9 cellular contexts compared by ENCODE assay signal in genomic region chr11:65522640-65523322, GRCh38. TPM values are rescaled to one million over a fixed set of nuclear protein-coding genes. Genes with fewer than 3 reads are reported as not detected.
DNase-seq lines count a peak whose midpoint lies in the region; ATAC-seq and TF ChIP-seq lines count a peak whose summit lies in the region.
"Had no signal": no experiment of that assay in that cellular context is flagged by ENCODE, and none has a peak within 500 bp of the region (broad histone marks: within the 10 kb centered on the region; RNA-seq: fewer than 3 reads in every experiment).

No MANE protein-coding gene starts in this region.

- intact Hi-C loops in Calu3 (cut with micrococcal nuclease; ENCODE audit: unreplicated experiment): no loop called here

- H3K4me2 ChIP-seq in BLaER1 treated with 17β-estradiol and CSF1 and Interleukin-3, amounts not matched to agents 10 nM and 100 nM: peak overlapping the region; percentile 80 to 100 (median 94)
- no peak overlapping the region for H3K4me2 ChIP-seq in SK-N-SH
- H3K4me2 ChIP-seq: GM23338 had no signal

- peaks cover 13 to 19% (median 17%) of the 10 kb centered on the region in 11 experiments for H3K36me3 ChIP-seq in BLaER1 treated with 17β-estradiol and CSF1 and Interleukin-3, amounts not matched to agents 10 nM and 100 nM
- peaks cover 10% of the 10 kb centered on the region in 2 experiments for H3K36me3 ChIP-seq in SK-N-SH (replicated peaks in 1 of 2; ENCODE audit: control insufficient read depth in 1 of 2, insufficient read depth in 2 of 2, low read length in 1 of 2)
- H3K36me3 ChIP-seq in tibial nerve: peaks cover 0 to 14% (median 0%) of the 10 kb centered on the region in 3 donors

- peak overlapping the region; percentile 89 for H3K4me3 Mint-ChIP-seq in activated T-helper 17 cell treated with anti-CD3 and anti-CD28 coated beads, Interleukin-2, amount 50 U/mL, for 72 hours
- H3K4me3 Mint-ChIP-seq in mesothelial cell of epicardium (peak overlapping the region; percentile 26), Calu3 (ENCODE audit: low read depth, unreplicated experiment) (no peak overlapping the region)
- H3K4me3 Mint-ChIP-seq: GM23338 had no signal

- H3K9me3 Mint-ChIP-seq in activated T-helper 17 cell treated with anti-CD3 and anti-CD28 coated beads, Interleukin-2, amount 50 U/mL, for 72 hours: no peaks in the 10 kb centered on the region
- no peaks in the 10 kb centered on the region for H3K9me3 Mint-ChIP-seq in mesothelial cell of epicardium
- peaks cover 3% of the 10 kb centered on the region for H3K9me3 Mint-ChIP-seq in Calu3 (ENCODE audit: low read depth, unreplicated experiment)
- H3K9me3 Mint-ChIP-seq: GM23338 had no signal

- H3K27ac Mint-ChIP-seq in activated T-helper 17 cell treated with anti-CD3 and anti-CD28 coated beads, Interleukin-2, amount 50 U/mL, for 72 hours: peak overlapping the region; percentile 88
- peak overlapping the region; percentile 81 for H3K27ac Mint-ChIP-seq in mesothelial cell of epicardium
- H3K27ac Mint-ChIP-seq in Calu3 (ENCODE audit: unreplicated experiment): no peak overlapping the region
- H3K27ac Mint-ChIP-seq: GM23338 had no signal

- peaks cover 22% of the 10 kb centered on the region for H3K36me3 Mint-ChIP-seq in activated T-helper 17 cell treated with anti-CD3 and anti-CD28 coated beads, Interleukin-2, amount 50 U/mL, for 72 hours (ENCODE audit: low read depth)
- H3K36me3 Mint-ChIP-seq in mesothelial cell of epicardium: peaks cover 6% of the 10 kb centered on the region
- H3K36me3 Mint-ChIP-seq in Calu3 (ENCODE audit: insufficient read depth, unreplicated experiment): peaks cover 23% of the 10 kb centered on the region

- WGBS in SK-N-SH (ENCODE audit: low lambda C conversion rate): 85% methylated on average over 12 of the region's 12 CpGs
- WGBS in tibial nerve, 2 donors: 73 to 77% methylated on average over 12 of the region's 12 CpGs

- H3K4me1 Mint-ChIP-seq in activated T-helper 17 cell treated with anti-CD3 and anti-CD28 coated beads, Interleukin-2, amount 50 U/mL, for 72 hours: peaks cover 29% of the 10 kb centered on the region
- H3K4me1 Mint-ChIP-seq in mesothelial cell of epicardium (peaks cover 35% of the 10 kb centered on the region), Calu3 (ENCODE audit: low read depth, unreplicated experiment) (peaks cover 32% of the 10 kb centered on the region)

- peaks cover 10 to 24% (median 18%) of the 10 kb centered on the region in 11 experiments; a peak in 16 of 22 replicates for H4K20me1 ChIP-seq in BLaER1 treated with 17β-estradiol and CSF1 and Interleukin-3, amounts not matched to agents 10 nM and 100 nM
- peaks cover 13% of the 10 kb centered on the region; the same call in 1 of the 2 replicates for H4K20me1 ChIP-seq in SK-N-SH (ENCODE audit: insufficient read depth)

- H3K9ac ChIP-seq in BLaER1 treated with 17β-estradiol and CSF1 and Interleukin-3, amounts not matched to agents 10 nM and 100 nM: peak overlapping the region; percentile 45 to 73 (median 61); a peak in 21 of 22 replicates
- no peak overlapping the region for H3K9ac ChIP-seq in SK-N-SH

- H3K27me3 Mint-ChIP-seq in activated T-helper 17 cell treated with anti-CD3 and anti-CD28 coated beads, Interleukin-2, amount 50 U/mL, for 72 hours: no peaks in the 10 kb centered on the region
- H3K27me3 Mint-ChIP-seq in mesothelial cell of epicardium (ENCODE audit: low read depth) (no peaks in the 10 kb centered on the region), Calu3 (ENCODE audit: unreplicated experiment) (no peaks in the 10 kb centered on the region)

- no peak for TF ChIP-seq CTCF in mesothelial cell of epicardium (IDR thresholded peaks at IDR 0.05; ENCODE audit: unreplicated experiment)
- TF ChIP-seq CTCF in Calu3 (IDR thresholded peaks at IDR 0.05; ENCODE audit: unreplicated experiment): no peak
- TF ChIP-seq CTCF in SK-N-SH (IDR thresholded peaks at IDR 0.05): no peak
- no peak for TF ChIP-seq CTCF in tibial nerve (IDR thresholded peaks at IDR 0.05)

- no TSS peak for BruUV-seq in Calu3 (replicated peaks; lab: Mats Ljungman, UMichigan)

- H3K4me3 ChIP-seq in BLaER1 treated with 17β-estradiol and CSF1 and Interleukin-3, amounts not matched to agents 10 nM and 100 nM: peak overlapping the region; percentile 17 to 58 (median 38); a peak in 17 of 20 replicates
- no peak overlapping the region for H3K4me3 ChIP-seq in SK-N-SH (ENCODE audit: low read depth in 2 of 2, low read length in 1 of 2)
- no peak overlapping the region for H3K4me3 ChIP-seq in tibial nerve
- H3K4me3 ChIP-seq: GM23338 had no signal

- DNase-seq in KBM-7 (peak; percentile 95), mesothelial cell of epicardium (ENCODE audit: low spot score in 2 of 2, unreplicated experiment in 2 of 2) (no peak), Calu3 (no peak), SK-N-SH (no peak), tibial nerve (ENCODE audit: low spot score in 2 of 2) (no peak), NCI-H2107 (lab: John Stamatoyannopoulos, UW) (no peak)

- TF ChIP-seq POLR2A in tibial nerve (IDR thresholded peaks at IDR 0.05): no peak

- no peak overlapping the region for H2AFZ ChIP-seq in SK-N-SH (ENCODE audit: low read depth)

- peaks cover 7% of the 10 kb centered on the region for H3F3A ChIP-seq in SK-N-SH (replicated peaks; ENCODE audit: insufficient read depth)

- TF ChIP-seq RAD21 in SK-N-SH (IDR thresholded peaks at IDR 0.05; ENCODE audit: low read length): no peak

- peaks cover 46 to 61% (median 52%) of the 10 kb centered on the region in 10 experiments for H3K4me1 ChIP-seq in BLaER1 treated with 17β-estradiol and CSF1 and Interleukin-3, amounts not matched to agents 10 nM and 100 nM
- peaks cover 5 to 18% of the 10 kb centered on the region in 2 experiments; a peak in 3 of 4 replicates for H3K4me1 ChIP-seq in SK-N-SH (ENCODE audit: control insufficient read depth in 1 of 2, insufficient read depth in 2 of 2, low read depth in 1 of 2, low read length in 1 of 2)
- peaks cover 0 to 35% (median 17%) of the 10 kb centered on the region in 4 donors for H3K4me1 ChIP-seq in tibial nerve

- CTCF ChIA-PET in Calu3 (lab: Charles Lee) (no interaction called here), SK-N-SH (lab: Yijun Ruan, JAX) (no interaction called here)

- POLR2A ChIA-PET in SK-N-SH (lab: Yijun Ruan, JAX): no interaction called here

- no peak for TF ChIP-seq EP300 in SK-N-SH (IDR thresholded peaks at IDR 0.05; ENCODE audit: borderline replicate concordance in 1 of 2, low read depth in 1 of 2, low read length in 1 of 2)
- no peak for TF ChIP-seq EP300 in tibial nerve (IDR thresholded peaks at IDR 0.05)

- H3K9me3 ChIP-seq in BLaER1 treated with 17β-estradiol and CSF1 and Interleukin-3, amounts not matched to agents 10 nM and 100 nM (replicated peaks in 1 of 11): no peaks in the 10 kb centered on the region
- H3K9me3 ChIP-seq in SK-N-SH: no peaks in the 10 kb centered on the region
- H3K9me3 ChIP-seq in tibial nerve: no peaks in the 10 kb centered on the region

- in situ Hi-C loops in KBM-7 (cut with MboI; ENCODE audit: low pct_unique_long_range_greater_than_20kb, low sequenced_read_pairs): no loop called here

- H3K27ac ChIP-seq in BLaER1 treated with 17β-estradiol and CSF1 and Interleukin-3, amounts not matched to agents 10 nM and 100 nM: peak overlapping the region in 10 of 11 experiments; percentile 5 to 79 (median 67); a peak in 17 of 22 replicates
- H3K27ac ChIP-seq in SK-N-SH (ENCODE audit: low read depth in 2 of 2, low read length in 1 of 2) (no peak overlapping the region), tibial nerve (peak overlapping the region in 1 of 4 donors; percentile 80)

- peaks cover 28% of the 10 kb centered on the region for H3K79me2 ChIP-seq in SK-N-SH (ENCODE audit: insufficient read depth)

- no peaks in the 10 kb centered on the region for H3K27me3 ChIP-seq in BLaER1 treated with 17β-estradiol and CSF1 and Interleukin-3, amounts not matched to agents 10 nM and 100 nM
- H3K27me3 ChIP-seq in SK-N-SH (ENCODE audit: insufficient read depth) (no peaks in the 10 kb centered on the region), tibial nerve (no peaks in the 10 kb centered on the region)

- ATAC-seq in activated T-helper 17 cell treated with anti-CD3 and anti-CD28 coated beads, Interleukin-2, amount 50 U/mL, for 72 hours (replicated peaks): peak; percentile 25
- ATAC-seq: GM23338 had no signal

- no peaks in the 10 kb centered on the region for H3K9me2 ChIP-seq in SK-N-SH

RNA-seq across cellular contexts. Expression of gene SCYL1, which starts 2.1 kb away (rescaled TPM):
- total RNA-seq in activated T-helper 17 cell treated with anti-CD3 and anti-CD28 coated beads, Interleukin-2, amount 50 U/mL, for 72 hours: 10 to 100 TPM; 80.4 to 86.8 TPM
- total RNA-seq in mesothelial cell of epicardium (83.4 to 91.1 TPM (median 89.5 TPM) in 3 replicates), Calu3 (2022) (47.8 and 53.6 TPM in 2 replicates), tibial nerve (100 to 1,000 TPM; 109 to 128 (median 112) TPM)
- polyA plus RNA-seq in SK-N-SH (2012; rRNA removed): 76.7 and 79.9 TPM in 2 replicates
- polyA plus RNA-seq in SK-N-SH (2012; cell fraction: cytosol; rRNA removed): 26.2 and 41.7 TPM in 2 replicates
- polyA plus RNA-seq in SK-N-SH (2012; cell fraction: nucleus; rRNA removed): 115 and 159 TPM in 2 replicates

RNA-seq across cellular contexts. Expression of gene MALAT1, which starts 23.9 kb away (rescaled TPM):
- over 10,000 TPM in 1 of 2 donors, 1,000 to 10,000 TPM in 1; 5,547 to 22,796 TPM for total RNA-seq in activated T-helper 17 cell treated with anti-CD3 and anti-CD28 coated beads, Interleukin-2, amount 50 U/mL, for 72 hours
- total RNA-seq in mesothelial cell of epicardium (15,343 to 16,172 TPM (median 16,018 TPM) in 3 replicates), Calu3 (2022) (8,437 and 9,950 TPM in 2 replicates), tibial nerve (over 10,000 TPM; 20,649 to 23,532 (median 22,230) TPM)
- 285 and 510 TPM in 2 replicates for polyA plus RNA-seq in SK-N-SH (2012; rRNA removed)
- polyA plus RNA-seq in SK-N-SH (2012; cell fraction: cytosol; rRNA removed): 23.6 and 25.7 TPM in 2 replicates
- 1,545 and 2,619 TPM in 2 replicates for polyA plus RNA-seq in SK-N-SH (2012; cell fraction: nucleus; rRNA removed)

RNA-seq across cellular contexts. Expression of gene LTBP3, which starts 35.4 kb away (rescaled TPM):
- 100 to 1,000 TPM in 1 of 2 donors, 10 to 100 TPM in 1; 54.3 to 124 TPM for total RNA-seq in activated T-helper 17 cell treated with anti-CD3 and anti-CD28 coated beads, Interleukin-2, amount 50 U/mL, for 72 hours
- total RNA-seq in mesothelial cell of epicardium (314 to 333 TPM (median 318 TPM) in 3 replicates), Calu3 (2022) (166 and 169 TPM in 2 replicates), tibial nerve (100 to 1,000 TPM; 236 to 476 (median 386) TPM)
- polyA plus RNA-seq in SK-N-SH (2012; rRNA removed): 92.1 and 167 TPM in 2 replicates
- 62.4 and 112 TPM in 2 replicates for polyA plus RNA-seq in SK-N-SH (2012; cell fraction: cytosol; rRNA removed)
- 691 and 1,438 TPM in 2 replicates for polyA plus RNA-seq in SK-N-SH (2012; cell fraction: nucleus; rRNA removed)

RNA-seq across cellular contexts. Expression of gene ZNRD2, which starts 47.5 kb away (rescaled TPM):
- 10 to 100 TPM; 30.3 to 49.4 TPM for total RNA-seq in activated T-helper 17 cell treated with anti-CD3 and anti-CD28 coated beads, Interleukin-2, amount 50 U/mL, for 72 hours
- total RNA-seq in mesothelial cell of epicardium (23.1 to 27.8 TPM (median 27.4 TPM) in 3 replicates), Calu3 (2022) (40.7 and 45.3 TPM in 2 replicates), tibial nerve (10 to 100 TPM; 49.6 to 70.8 (median 56.5) TPM)
- polyA plus RNA-seq in SK-N-SH (2012; rRNA removed): 62.5 and 78.1 TPM in 2 replicates
- 32.6 and 44.8 TPM in 2 replicates for polyA plus RNA-seq in SK-N-SH (2012; cell fraction: cytosol; rRNA removed)
- polyA plus RNA-seq in SK-N-SH (2012; cell fraction: nucleus; rRNA removed): 76.5 and 92.5 TPM in 2 replicates

RNA-seq across cellular contexts. Expression of gene FAM89B, which starts 49.6 kb away (rescaled TPM):
- 10 to 100 TPM; 39.0 to 42.2 TPM for total RNA-seq in activated T-helper 17 cell treated with anti-CD3 and anti-CD28 coated beads, Interleukin-2, amount 50 U/mL, for 72 hours
- total RNA-seq in mesothelial cell of epicardium (56.7 to 61.5 TPM (median 57.6 TPM) in 3 replicates), Calu3 (2022) (29.8 and 30.6 TPM in 2 replicates), tibial nerve (10 to 100 TPM; 40.8 to 55.3 (median 44.6) TPM)
- polyA plus RNA-seq in SK-N-SH (2012; rRNA removed): 61.3 and 65.3 TPM in 2 replicates
- 19.9 and 37.5 TPM in 2 replicates for polyA plus RNA-seq in SK-N-SH (2012; cell fraction: cytosol; rRNA removed)
- 38.7 and 41.4 TPM in 2 replicates for polyA plus RNA-seq in SK-N-SH (2012; cell fraction: nucleus; rRNA removed)

Comparison
In these comparisons a context has a peak if more than half of its experiments do, and no peak if none do; other contexts are left out.
1. H3K27ac ChIP-seq: peak in BLaER1 treated with 17β-estradiol and CSF1 and Interleukin-3, amounts not matched to agents 10 nM and 100 nM (10 of 11); none in SK-N-SH (0 of 2).
2. H3K4me3 ChIP-seq: peak in BLaER1 treated with 17β-estradiol and CSF1 and Interleukin-3, amounts not matched to agents 10 nM and 100 nM (10 of 10); none in SK-N-SH (0 of 2) and tibial nerve (0 of 4).